In the genomic region with DNA sequence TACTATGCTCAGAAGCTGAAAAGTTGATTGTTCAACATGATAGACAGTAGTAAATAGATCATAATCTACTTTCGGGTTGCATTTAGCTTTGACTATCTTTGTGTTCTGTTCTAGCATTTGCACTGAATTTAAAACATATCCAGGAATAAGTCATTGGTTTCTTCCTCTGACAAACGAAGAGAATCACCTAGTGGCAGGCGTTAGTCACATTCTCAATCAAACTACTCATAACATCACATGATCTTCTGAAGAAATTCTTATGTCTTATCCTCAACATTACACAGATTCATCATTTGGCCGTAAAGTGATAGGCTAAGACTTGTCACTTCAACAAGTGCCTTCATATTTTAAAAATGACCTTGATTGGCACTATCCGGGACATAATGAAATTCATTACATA, we compare ENCODE assay signal across 22 cellular contexts.
"Had no signal": no experiment of that assay in that cellular context is flagged by ENCODE, and none has a peak within 500 bp of the region (broad histone marks: within the 10 kb centered on the region; RNA-seq: fewer than 3 reads in every experiment).

No MANE protein-coding gene starts in this region.

- H3K4me2 ChIP-seq: hepatocyte had no signal

- H3K9me3 ChIP-seq: ascending aorta, ovary, prostate gland, right atrium auricular region, thyroid gland had no signal

- H3K36me3 ChIP-seq: adrenal gland, ascending aorta, brain microvascular endothelial cell, left ventricle myocardium inferior, ovary, prostate gland, right atrium auricular region, thyroid gland, WERI-Rb-1 had no signal

- DNase-seq: activated CD4-positive, alpha-beta T cell treated with anti-CD3 and anti-CD28 coated beads, Interleukin-2, amount 50 U/mL, for 1 hour; activated CD4-positive, CD25-positive, alpha-beta regulatory T cell treated with anti-CD3 and anti-CD28 coated beads, Interleukin-2, amount 50 U/mL, for 72 hours; activated naive CD4-positive, alpha-beta T cell; activated T-cell treated with anti-CD3 and anti-CD28 coated beads, Interleukin-2, amount 50 U/mL, for 24 hours; adrenal gland; brain microvascular endothelial cell; dorsolateral prefrontal cortex; glutamatergic neuron; kidney glomerular epithelial cell; left ventricle myocardium inferior; midbrain; natural killer cell; ovary; stimulated activated CD4-positive, alpha-beta T cell treated with anti-CD3 and anti-CD28 coated beads, Interleukin-1b, Interleukin-23, amount 100 ng/mL, for 48 hours; substantia nigra; thyroid gland; WERI-Rb-1 had no signal

- H3K79me2 ChIP-seq: hepatocyte had no signal

- H3K27me3 ChIP-seq: adrenal gland, ascending aorta, brain microvascular endothelial cell, dorsolateral prefrontal cortex, hepatocyte, right atrium auricular region, thyroid gland had no signal

- H3K4me3 ChIP-seq: adrenal gland, ascending aorta, dorsolateral prefrontal cortex, hepatocyte, left ventricle myocardium inferior, ovary, prostate gland, right atrium auricular region, thyroid gland had no signal

- H3K4me1 ChIP-seq: adrenal gland, ascending aorta, left ventricle myocardium inferior, prostate gland, right atrium auricular region, thyroid gland had no signal

- H3K27ac ChIP-seq: adrenal gland, ascending aorta, brain microvascular endothelial cell, dorsolateral prefrontal cortex, epithelial cell of prostate, hepatocyte, left ventricle myocardium inferior, ovary, prostate gland, right atrium auricular region, thyroid gland, WERI-Rb-1 had no signal

- ATAC-seq: natural killer cell had no signal

- H2AFZ ChIP-seq: hepatocyte had no signal
